ENCODE assay signal across 8 cellular contexts in the genomic region with DNA sequence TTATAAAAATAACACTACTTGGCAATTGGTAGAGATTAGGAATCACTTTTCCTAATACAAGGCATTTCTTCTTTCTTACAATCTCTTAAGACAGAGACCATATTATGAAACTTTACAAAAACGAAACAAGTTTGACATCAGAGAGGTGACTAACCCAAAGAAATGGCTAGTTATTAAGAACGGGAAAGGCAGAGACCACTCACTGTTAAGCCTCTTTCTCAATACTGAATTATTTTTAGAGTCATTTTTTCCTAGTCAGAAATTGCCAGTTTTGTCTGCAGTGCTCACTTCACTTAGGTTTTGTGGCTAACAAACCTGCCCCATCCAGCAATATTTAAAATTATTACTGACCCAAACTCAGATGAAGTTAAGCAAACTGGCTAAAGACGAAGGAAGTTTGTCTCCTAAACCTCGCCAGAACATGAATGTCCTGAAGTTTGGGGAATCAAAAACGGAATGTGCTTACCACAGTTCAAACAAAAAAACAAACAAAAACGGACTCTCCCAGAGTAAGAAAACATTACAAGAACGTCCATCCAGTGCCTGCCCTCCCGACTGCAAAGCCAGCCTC. TPM values are rescaled to one million over a fixed set of nuclear protein-coding genes. Genes with fewer than 3 reads are reported as not detected.
DNase-seq lines count a peak whose midpoint lies in the region; ATAC-seq and TF ChIP-seq lines count a peak whose summit lies in the region.

No MANE protein-coding gene starts in this region.

- TF ChIP-seq CTCF in WTC11 (IDR thresholded peaks at IDR 0.05) (no peak), retinal pigment epithelial cell (conservative IDR thresholded peaks at IDR 0.05; ENCODE audit: low read depth, low read length) (no peak)

- no peaks in the 10 kb centered on the region for H3K9me3 ChIP-seq in CD8-positive, alpha-beta memory T cell (ENCODE audit: low read length)
- H3K9me3 ChIP-seq in HUES6 (ENCODE audit: control insufficient read depth, insufficient read depth, low read depth, low read length): no peaks in the 10 kb centered on the region

- no peaks in the 10 kb centered on the region for H3K36me3 ChIP-seq in CD8-positive, alpha-beta memory T cell (ENCODE audit: insufficient read depth, low read length)
- H3K36me3 ChIP-seq in HUES6 (ENCODE audit: control insufficient read depth, insufficient read depth, low read length): no peaks in the 10 kb centered on the region

- H3K27me3 ChIP-seq in CD8-positive, alpha-beta memory T cell (ENCODE audit: insufficient read depth, low read length, poor library complexity, severe bottlenecking): no peaks in the 10 kb centered on the region
- no peaks in the 10 kb centered on the region for H3K27me3 ChIP-seq in HUES6 (ENCODE audit: control insufficient read depth, insufficient read depth, low read length)

- no peaks in the 10 kb centered on the region for H3K9me3 Mint-ChIP-seq in CD8-positive, alpha-beta memory T cell
- H3K9me3 Mint-ChIP-seq in WTC11: no peaks in the 10 kb centered on the region

- H3K4me1 Mint-ChIP-seq in CD8-positive, alpha-beta memory T cell: peaks cover 23 to 35% (median 34%) of the 10 kb centered on the region in 3 donors
- peaks cover 22% of the 10 kb centered on the region for H3K4me1 Mint-ChIP-seq in WTC11

- peaks cover 11% of the 10 kb centered on the region for H3K4me1 ChIP-seq in CD8-positive, alpha-beta memory T cell (ENCODE audit: insufficient read depth, low read length)
- H3K4me1 ChIP-seq in HUES6 (ENCODE audit: control insufficient read depth, insufficient read depth, low read length): peaks cover 9% of the 10 kb centered on the region

- H3K4me3 ChIP-seq in CD8-positive, alpha-beta memory T cell (ENCODE audit: low read length): peak overlapping the region; percentile 64
- H3K4me3 ChIP-seq in HUES6 (ENCODE audit: low read depth, low read length): peak overlapping the region; percentile 84
- peak overlapping the region; percentile 88 for H3K4me3 ChIP-seq in retinal pigment epithelial cell (ENCODE audit: low read length)

- ATAC-seq in GM21381 (IDR thresholded peaks at IDR 0.05; ENCODE audit: unreplicated experiment) (peak; percentile 26), WTC11 (no peak)

- H3K27ac ChIP-seq in CD8-positive, alpha-beta memory T cell (ENCODE audit: low read depth, low read length): peak overlapping the region; percentile 34
- H3K27ac ChIP-seq in HUES6 (ENCODE audit: low read depth, low read length): peak overlapping the region; percentile 3; the same call in 1 of the 2 replicates

- H3K36me3 Mint-ChIP-seq in CD8-positive, alpha-beta memory T cell: peaks cover 0 to 14% (median 0%) of the 10 kb centered on the region in 3 donors
- no peaks in the 10 kb centered on the region for H3K36me3 Mint-ChIP-seq in WTC11

- peak in 1 of 5 donors; percentile 1 for DNase-seq in CD8-positive, alpha-beta memory T cell
- no peak for DNase-seq in WTC11 (ENCODE audit: low spot score)
- peak; percentile 64 for DNase-seq in foreskin melanocyte
- peak; percentile 43 for DNase-seq in retinal pigment epithelial cell (ENCODE audit: low read depth)
- DNase-seq in NCI-H2029 (lab: John Stamatoyannopoulos, UW): no peak
- no peak for DNase-seq in nucleus accumbens (lab: John Stamatoyannopoulos, UW)

- CTCF ChIA-PET in CD8-positive, alpha-beta memory T cell (lab: Charles Lee): no interaction called here
- CTCF ChIA-PET in WTC11 (lab: Charles Lee): no interaction called here

- peak overlapping the region; percentile 94 to 99 (median 96) for H3K27ac Mint-ChIP-seq in CD8-positive, alpha-beta memory T cell
- H3K27ac Mint-ChIP-seq in WTC11: peak overlapping the region; percentile 100

- peak overlapping the region; percentile 63 for H3K9ac ChIP-seq in HUES6 (ENCODE audit: low read length)

- POLR2A ChIA-PET in CD8-positive, alpha-beta memory T cell (lab: Charles Lee): no interaction called here
- POLR2A ChIA-PET in WTC11 (lab: Charles Lee): interaction anchor here (1.3 kb wide), 1 partner anchor 55 kb away, joined by 5 read pairs; a partner anchor contains a TSS

- peak overlapping the region; percentile 95 to 99 (median 99) for H3K4me3 Mint-ChIP-seq in CD8-positive, alpha-beta memory T cell
- H3K4me3 Mint-ChIP-seq in WTC11: peak overlapping the region; percentile 97

- peaks cover 0 to 9% of the 10 kb centered on the region in 2 donors for H3K27me3 Mint-ChIP-seq in CD8-positive, alpha-beta memory T cell
- no peaks in the 10 kb centered on the region for H3K27me3 Mint-ChIP-seq in WTC11 (ENCODE audit: low read depth)

TF ChIP-seq in WTC11, 78 proteins besides CTCF, POLR2A, EP300 and RAD21:
- TF ChIP-seq, protein P1, sequence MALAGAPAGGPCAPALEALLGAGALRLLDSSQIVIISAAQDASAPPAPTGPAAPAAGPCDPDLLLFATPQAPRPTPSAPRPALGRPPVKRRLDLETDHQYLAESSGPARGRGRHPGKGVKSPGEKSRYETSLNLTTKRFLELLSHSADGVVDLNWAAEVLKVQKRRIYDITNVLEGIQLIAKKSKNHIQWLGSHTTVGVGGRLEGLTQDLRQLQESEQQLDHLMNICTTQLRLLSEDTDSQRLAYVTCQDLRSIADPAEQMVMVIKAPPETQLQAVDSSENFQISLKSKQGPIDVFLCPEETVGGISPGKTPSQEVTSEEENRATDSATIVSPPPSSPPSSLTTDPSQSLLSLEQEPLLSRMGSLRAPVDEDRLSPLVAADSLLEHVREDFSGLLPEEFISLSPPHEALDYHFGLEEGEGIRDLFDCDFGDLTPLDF (CRISPR knock-in tag; IDR thresholded peaks at IDR 0.05): no peak
- TF ChIP-seq, protein P2, sequence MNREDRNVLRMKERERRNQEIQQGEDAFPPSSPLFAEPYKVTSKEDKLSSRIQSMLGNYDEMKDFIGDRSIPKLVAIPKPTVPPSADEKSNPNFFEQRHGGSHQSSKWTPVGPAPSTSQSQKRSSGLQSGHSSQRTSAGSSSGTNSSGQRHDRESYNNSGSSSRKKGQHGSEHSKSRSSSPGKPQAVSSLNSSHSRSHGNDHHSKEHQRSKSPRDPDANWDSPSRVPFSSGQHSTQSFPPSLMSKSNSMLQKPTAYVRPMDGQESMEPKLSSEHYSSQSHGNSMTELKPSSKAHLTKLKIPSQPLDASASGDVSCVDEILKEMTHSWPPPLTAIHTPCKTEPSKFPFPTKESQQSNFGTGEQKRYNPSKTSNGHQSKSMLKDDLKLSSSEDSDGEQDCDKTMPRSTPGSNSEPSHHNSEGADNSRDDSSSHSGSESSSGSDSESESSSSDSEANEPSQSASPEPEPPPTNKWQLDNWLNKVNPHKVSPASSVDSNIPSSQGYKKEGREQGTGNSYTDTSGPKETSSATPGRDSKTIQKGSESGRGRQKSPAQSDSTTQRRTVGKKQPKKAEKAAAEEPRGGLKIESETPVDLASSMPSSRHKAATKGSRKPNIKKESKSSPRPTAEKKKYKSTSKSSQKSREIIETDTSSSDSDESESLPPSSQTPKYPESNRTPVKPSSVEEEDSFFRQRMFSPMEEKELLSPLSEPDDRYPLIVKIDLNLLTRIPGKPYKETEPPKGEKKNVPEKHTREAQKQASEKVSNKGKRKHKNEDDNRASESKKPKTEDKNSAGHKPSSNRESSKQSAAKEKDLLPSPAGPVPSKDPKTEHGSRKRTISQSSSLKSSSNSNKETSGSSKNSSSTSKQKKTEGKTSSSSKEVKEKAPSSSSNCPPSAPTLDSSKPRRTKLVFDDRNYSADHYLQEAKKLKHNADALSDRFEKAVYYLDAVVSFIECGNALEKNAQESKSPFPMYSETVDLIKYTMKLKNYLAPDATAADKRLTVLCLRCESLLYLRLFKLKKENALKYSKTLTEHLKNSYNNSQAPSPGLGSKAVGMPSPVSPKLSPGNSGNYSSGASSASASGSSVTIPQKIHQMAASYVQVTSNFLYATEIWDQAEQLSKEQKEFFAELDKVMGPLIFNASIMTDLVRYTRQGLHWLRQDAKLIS (CRISPR knock-in tag; IDR thresholded peaks at IDR 0.05; ENCODE audit: borderline replicate concordance): no peak
- TF ChIP-seq TCF7 (CRISPR knock-in tag; IDR thresholded peaks at IDR 0.05; ENCODE audit: low read depth) (no peak), GABPB1 (CRISPR knock-in tag; IDR thresholded peaks at IDR 0.05) (no peak), MYBL2 (CRISPR knock-in tag; IDR thresholded peaks at IDR 0.05) (no peak), ZNF416 (CRISPR knock-in tag; IDR thresholded peaks at IDR 0.05) (no peak), RELA (CRISPR knock-in tag; IDR thresholded peaks at IDR 0.05; ENCODE audit: borderline replicate concordance) (no peak), TP53 (CRISPR knock-in tag; IDR thresholded peaks at IDR 0.05) (no peak), ZNF232 (CRISPR knock-in tag; IDR thresholded peaks at IDR 0.05) (no peak), ETV6 (CRISPR knock-in tag; IDR thresholded peaks at IDR 0.05) (no peak)
- TF ChIP-seq, protein P3, sequence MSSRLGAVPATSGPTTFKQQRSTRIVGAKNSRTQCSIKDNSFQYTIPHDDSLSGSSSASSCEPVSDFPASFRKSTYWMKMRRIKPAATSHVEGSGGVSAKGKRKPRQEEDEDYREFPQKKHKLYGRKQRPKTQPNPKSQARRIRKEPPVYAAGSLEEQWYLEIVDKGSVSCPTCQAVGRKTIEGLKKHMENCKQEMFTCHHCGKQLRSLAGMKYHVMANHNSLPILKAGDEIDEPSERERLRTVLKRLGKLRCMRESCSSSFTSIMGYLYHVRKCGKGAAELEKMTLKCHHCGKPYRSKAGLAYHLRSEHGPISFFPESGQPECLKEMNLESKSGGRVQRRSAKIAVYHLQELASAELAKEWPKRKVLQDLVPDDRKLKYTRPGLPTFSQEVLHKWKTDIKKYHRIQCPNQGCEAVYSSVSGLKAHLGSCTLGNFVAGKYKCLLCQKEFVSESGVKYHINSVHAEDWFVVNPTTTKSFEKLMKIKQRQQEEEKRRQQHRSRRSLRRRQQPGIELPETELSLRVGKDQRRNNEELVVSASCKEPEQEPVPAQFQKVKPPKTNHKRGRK (CRISPR knock-in tag; IDR thresholded peaks at IDR 0.05; ENCODE audit: borderline replicate concordance): no peak

RNA-seq across cellular contexts. Expression of a gene that starts 1.3 kb away (rescaled TPM):
- total RNA-seq in CD8-positive, alpha-beta memory T cell: 1 to 10 TPM; 5.0 to 6.3 TPM
- 1.0 TPM for polyA plus RNA-seq in CD8-positive, alpha-beta memory T cell
- total RNA-seq in WTC11 (2021): 11.1 to 12.2 TPM (median 11.4 TPM) in 3 replicates

RNA-seq across cellular contexts. Expression of a gene that starts 55.3 kb away (rescaled TPM):
- not detected for total RNA-seq in CD8-positive, alpha-beta memory T cell
- polyA plus RNA-seq in CD8-positive, alpha-beta memory T cell: not detected
- total RNA-seq in WTC11 (2021): 0.39 to 0.60 TPM (median 0.42 TPM) in 3 replicates

Comparison
In these comparisons a context has a peak if more than half of its experiments do, and no peak if none do; other contexts are left out.
1. DNase-seq: peak in foreskin melanocyte (single experiment) and retinal pigment epithelial cell (single experiment); none in WTC11 (single experiment), NCI-H2029 (single experiment) and nucleus accumbens (0 of 56).
2. Peak in every context shown above with its lines, with median percentiles within 50 percentile points of each other: H3K4me3 ChIP-seq.